14 cellular contexts compared by ENCODE assay signal in the genomic region with DNA sequence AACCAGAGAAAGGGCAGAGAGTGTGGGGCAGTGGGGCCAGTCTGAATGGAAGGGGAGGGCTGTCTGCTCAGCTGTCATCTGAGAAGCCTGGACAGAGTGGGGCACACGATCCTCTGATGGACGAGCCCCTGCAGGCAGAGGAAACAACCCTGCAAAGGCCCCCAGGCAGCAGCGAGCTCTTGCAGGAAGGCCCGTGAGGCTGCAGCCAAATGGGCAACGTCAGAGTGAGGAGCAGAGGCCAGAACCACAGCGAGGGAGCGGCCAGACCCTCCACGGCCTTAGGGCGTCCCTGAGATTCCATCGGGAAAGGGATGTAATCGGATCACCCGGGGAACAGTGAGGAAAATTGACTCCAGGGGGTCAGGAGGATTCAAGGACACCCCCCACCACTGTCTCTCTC. TPM values are rescaled to one million over a fixed set of nuclear protein-coding genes. Genes with fewer than 3 reads are reported as not detected.
"Had no signal": no experiment of that assay in that cellular context is flagged by ENCODE, and none has a peak within 500 bp of the region (broad histone marks: within the 10 kb centered on the region; RNA-seq: fewer than 3 reads in every experiment).

No MANE protein-coding gene starts in this region.

RNA-seq across cellular contexts. Expression of gene LILRB1, which starts 5.8 kb away (rescaled TPM):
- total RNA-seq: activated CD4-positive, alpha-beta T cell treated with anti-CD3 and anti-CD28 coated beads for 36 hours; activated CD4-positive, alpha-beta T cell treated with anti-CD3 and anti-CD28 coated beads, Interleukin-2, amount 10 ng/mL, durations not matched to agents 7 days and 5 days; activated T-helper 2 cell treated with anti-CD3 and anti-CD28 coated beads, Interferon-gamma antibody, Interleukin-2, Interleukin-4, amounts not matched to agents 10 μg/mL and 5 μg/mL and 100 μg/mL, durations not matched to agents 14 hours and 24 hours and 36 hours; bronchial epithelial cell; cardiac muscle cell; chondrocyte; T-helper 1 cell treated with Interleukin-12 subunit alpha and Interleukin-12 subunit beta and Interleukin-4 antibody, amounts not matched to agents 30 ng/mL and 1 ng/mL, for 36 hours; WTC11 had no signal
- polyA plus RNA-seq: cardiac muscle cell had no signal

RNA-seq across cellular contexts. Expression of gene LILRB4, which starts 26.7 kb away (rescaled TPM):
- total RNA-seq: activated CD4-positive, alpha-beta memory T cell treated with anti-CD3 and anti-CD28 coated beads, Interleukin-2, amount 10 ng/mL, durations not matched to agents 7 days and 5 days; activated CD4-positive, alpha-beta T cell treated with anti-CD3 and anti-CD28 coated beads for 36 hours; activated CD4-positive, alpha-beta T cell treated with anti-CD3 and anti-CD28 coated beads, Interleukin-2, amount 10 ng/mL, durations not matched to agents 7 days and 5 days; activated CD8-positive, alpha-beta memory T cell treated with anti-CD3 and anti-CD28 coated beads, Interleukin-2, amount 10 ng/mL, durations not matched to agents 7 days and 5 days; activated CD8-positive, alpha-beta T cell treated with anti-CD3 and anti-CD28 coated beads, Interleukin-2, amount 10 ng/mL, durations not matched to agents 7 days and 5 days; bronchial epithelial cell; cardiac muscle cell; chondrocyte; T-helper 1 cell treated with Interleukin-12 subunit alpha and Interleukin-12 subunit beta and Interleukin-4 antibody, amounts not matched to agents 30 ng/mL and 1 ng/mL, for 36 hours; WTC11 had no signal
- polyA plus RNA-seq: cardiac muscle cell had no signal

RNA-seq across cellular contexts. Expression of gene LILRA1, which starts 42.7 kb away (rescaled TPM):
- total RNA-seq: activated CD4-positive, alpha-beta memory T cell treated with anti-CD3 and anti-CD28 coated beads, Interleukin-2, amount 10 ng/mL, durations not matched to agents 7 days and 5 days; activated CD4-positive, alpha-beta T cell treated with anti-CD3 and anti-CD28 coated beads for 36 hours; activated CD4-positive, alpha-beta T cell treated with anti-CD3 and anti-CD28 coated beads, Interleukin-2, amount 10 ng/mL, durations not matched to agents 7 days and 5 days; activated CD8-positive, alpha-beta memory T cell treated with anti-CD3 and anti-CD28 coated beads, Interleukin-2, amount 10 ng/mL, durations not matched to agents 7 days and 5 days; activated CD8-positive, alpha-beta T cell treated with anti-CD3 and anti-CD28 coated beads, Interleukin-2, amount 10 ng/mL, durations not matched to agents 7 days and 5 days; activated naive CD8-positive, alpha-beta T cell treated with anti-CD3 and anti-CD28 coated beads, Interleukin-2, amount 10 ng/mL, durations not matched to agents 7 days and 5 days; activated T-helper 2 cell treated with anti-CD3 and anti-CD28 coated beads, Interferon-gamma antibody, Interleukin-2, Interleukin-4, amounts not matched to agents 10 μg/mL and 5 μg/mL and 100 μg/mL, durations not matched to agents 14 hours and 24 hours and 36 hours; ascending aorta; bronchial epithelial cell; cardiac muscle cell; chondrocyte; T-helper 1 cell treated with Interleukin-12 subunit alpha and Interleukin-12 subunit beta and Interleukin-4 antibody, amounts not matched to agents 30 ng/mL and 1 ng/mL, for 36 hours; T-helper 2 cell treated with Interferon-gamma antibody and Interleukin-4, amounts not matched to agents 100 ng/mL and 5 ng/mL, for 36 hours; WTC11 had no signal
- polyA plus RNA-seq: cardiac muscle cell had no signal
